In the genomic region with DNA sequence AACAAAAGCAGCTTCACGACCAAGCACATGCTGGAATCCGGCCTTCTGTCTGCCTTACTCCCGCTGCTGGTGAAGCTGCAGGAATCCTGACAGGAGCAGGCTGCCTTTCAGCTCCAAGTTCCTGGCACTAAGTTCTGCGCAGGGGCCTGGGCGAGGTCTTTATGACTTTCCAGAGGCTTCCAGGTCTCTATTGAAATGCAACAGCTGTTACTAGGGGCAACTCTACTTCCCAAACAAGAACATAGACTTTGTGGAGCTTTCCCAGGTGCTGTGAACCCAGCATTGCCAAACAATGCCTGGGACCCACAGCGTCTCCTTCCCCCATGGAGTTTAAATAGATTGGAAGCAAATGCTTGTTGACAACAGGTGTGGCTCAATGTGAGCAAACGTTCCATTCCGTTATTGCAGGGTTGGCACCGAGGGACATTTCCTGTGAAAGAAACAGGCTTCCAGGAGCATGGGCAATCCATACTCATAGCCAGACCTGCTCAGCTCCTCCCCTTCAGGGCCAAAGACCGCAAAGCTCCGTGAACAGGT, we compare ENCODE assay signal across 14 cellular contexts.
DNase-seq lines count a peak whose midpoint lies in the region; ATAC-seq and TF ChIP-seq lines count a peak whose summit lies in the region.
"Had no signal": no experiment of that assay in that cellular context is flagged by ENCODE, and none has a peak within 500 bp of the region (broad histone marks: within the 10 kb centered on the region; RNA-seq: fewer than 3 reads in every experiment).

No MANE protein-coding gene starts in this region.

- DNase-seq in Right ventricle myocardium inferior (ENCODE audit: missing footprints) (no peak), cardiac septum (ENCODE audit: low spot score) (no peak), cerebellum (ENCODE audit: low spot score) (peak; percentile 33), right lobe of liver (peak in 1 of 3 donors; percentile 75), aorta (no peak), WERI-Rb-1 (no peak)
- no peak for DNase-seq in activated naive CD4-positive, alpha-beta T cell treated with anti-CD3 and anti-CD28 coated beads, Interleukin-2, amount 50 U/mL, for 16 hours
- DNase-seq in stimulated activated CD4-positive, alpha-beta T cell treated with anti-CD3 and anti-CD28 coated beads, Interleukin-1b, Interleukin-23, amount 100 ng/mL, for 48 hours, result no peak
- DNase-seq: activated CD4-positive, alpha-beta T cell treated with anti-CD3 and anti-CD28 coated beads, Interleukin-2, amount 50 U/mL, for 4 hours; effector memory CD8-positive, alpha-beta T cell; NCI-H524 treated with DMSO at 0.1 percent for 48 hours; T1000; testis had no signal

- H3K9me3 ChIP-seq in right lobe of liver (no peaks in the 10 kb centered on the region), aorta (ENCODE audit: control insufficient read depth, low read length) (no peaks in the 10 kb centered on the region), WERI-Rb-1 (ENCODE audit: severe bottlenecking) (no peaks in the 10 kb centered on the region)
- H3K9me3 ChIP-seq: neutrophil, testis had no signal

- H3K4me1 ChIP-seq in right lobe of liver (no peaks in the 10 kb centered on the region), aorta (ENCODE audit: control insufficient read depth in 1 of 2, insufficient read depth in 2 of 2, low read length in 2 of 2) (peaks cover 0 to 12% of the 10 kb centered on the region in 2 donors)
- H3K4me1 ChIP-seq: testis had no signal

- TF ChIP-seq CTCF in right lobe of liver (IDR thresholded peaks at IDR 0.05) (no peak), WERI-Rb-1 (IDR thresholded peaks at IDR 0.05; ENCODE audit: low read depth, low read length) (no peak)

- H3K27ac ChIP-seq in right lobe of liver (no peak overlapping the region), aorta (ENCODE audit: low read depth in 1 of 2, low read length in 2 of 2) (peak overlapping the region in 1 of 2 donors; percentile 4), WERI-Rb-1 (no peak overlapping the region)
- H3K27ac ChIP-seq: neutrophil, testis had no signal

- intact Hi-C loops in Right ventricle myocardium inferior (cut with DNase I) (no loop called here), cardiac septum (cut with DNase I) (no loop called here), right lobe of liver (cut with DNase I) (no loop called here), aorta (cut with DNase I) (no loop called here)

- ATAC-seq in Right ventricle myocardium inferior (peak; percentile 72), right lobe of liver (peak; percentile 49 to 77 (median 76)), aorta (ENCODE audit: low FRiP score) (peak; percentile 54)
- ATAC-seq: effector memory CD8-positive, alpha-beta T cell had no signal

- H3K4me3 ChIP-seq in right lobe of liver, result no peak overlapping the region
- H3K4me3 ChIP-seq in aorta (ENCODE audit: low read length in 2 of 2), result no peak overlapping the region
- H3K4me3 ChIP-seq in WERI-Rb-1 (ENCODE audit: low read depth, low read length), result no peak overlapping the region
- H3K4me3 ChIP-seq: testis had no signal

- 22% methylated on average over 6 of the region's 11 CpGs for WGBS in right lobe of liver (ENCODE audit: insufficient coverage, low coverage, low lambda C conversion rate, missing lambda C conversion rate)
- WGBS in aorta, 2 donors, result 27 to 29% methylated on average over 11 of the region's 11 CpGs

- no peaks in the 10 kb centered on the region for H3K36me3 ChIP-seq in right lobe of liver
- no peaks in the 10 kb centered on the region for H3K36me3 ChIP-seq in aorta (ENCODE audit: control insufficient read depth in 1 of 2, insufficient read depth in 2 of 2, low read length in 1 of 2)
- no peaks in the 10 kb centered on the region for H3K36me3 ChIP-seq in WERI-Rb-1
- H3K36me3 ChIP-seq: neutrophil had no signal

- H3K27me3 ChIP-seq in right lobe of liver (no peaks in the 10 kb centered on the region), aorta (ENCODE audit: control insufficient read depth in 1 of 2, insufficient read depth in 2 of 2, low read length in 1 of 2) (no peaks in the 10 kb centered on the region), WERI-Rb-1 (ENCODE audit: insufficient read depth, low read depth, severe bottlenecking) (no peaks in the 10 kb centered on the region)
- H3K27me3 ChIP-seq: neutrophil, testis had no signal

- TF ChIP-seq POLR2A in right lobe of liver (IDR thresholded peaks at IDR 0.05), result no peak
